19 cellular contexts compared by ENCODE assay signal in the genomic region with DNA sequence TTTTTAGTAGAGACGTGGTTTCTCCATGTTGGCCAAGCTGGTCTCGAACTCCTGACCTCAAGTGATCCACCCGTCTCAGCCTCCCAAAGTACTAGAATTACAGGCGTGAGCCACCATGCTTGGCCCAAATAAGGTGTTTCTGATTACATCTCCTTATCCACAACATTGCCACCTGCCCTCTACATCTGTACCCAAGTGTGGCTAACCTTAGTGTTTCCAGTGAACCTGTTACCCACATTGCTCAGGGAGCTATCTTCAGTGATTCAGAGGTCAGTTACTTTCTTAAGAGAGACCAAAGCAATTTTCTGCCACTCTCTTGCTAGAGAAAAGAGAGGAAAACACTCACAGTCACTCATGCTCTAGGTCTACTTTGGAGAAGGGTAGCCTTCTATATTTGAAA.
"Had no signal": no experiment of that assay in that cellular context is flagged by ENCODE, and none has a peak within 500 bp of the region (broad histone marks: within the 10 kb centered on the region; RNA-seq: fewer than 3 reads in every experiment).

No MANE protein-coding gene starts in this region.

- H3K4me3 ChIP-seq: prostate gland, SK-N-MC, skin epidermis, suprapubic skin had no signal

- DNase-seq: dermis blood vessel endothelial cell; effector memory CD8-positive, alpha-beta T cell; foreskin melanocyte; head of caudate nucleus; kidney glomerular epithelial cell; mesenchymal stem cell; occipital lobe; right cardiac atrium; stimulated activated CD4-positive, alpha-beta T cell treated with anti-CD3 and anti-CD28 coated beads, Interleukin-4, amount 100 ng/mL, for 24 hours; stimulated activated naive CD4-positive, alpha-beta T cell treated with Interleukin-2 at 50 U/mL for 16 hours; trophoblast cell had no signal

- H3K27ac Mint-ChIP-seq: effector memory CD8-positive, alpha-beta T cell; nephron had no signal

- H3K9me3 ChIP-seq: prostate gland, suprapubic skin had no signal

- ATAC-seq: effector memory CD8-positive, alpha-beta T cell; right cardiac atrium; Right ventricle myocardium inferior had no signal

- H3K27me3 ChIP-seq: suprapubic skin had no signal

- H3K9me3 Mint-ChIP-seq: effector memory CD8-positive, alpha-beta T cell had no signal

- H3K4me3 Mint-ChIP-seq: effector memory CD8-positive, alpha-beta T cell; nephron had no signal

- H3K36me3 ChIP-seq: prostate gland, suprapubic skin had no signal

- H3K27me3 Mint-ChIP-seq: effector memory CD8-positive, alpha-beta T cell had no signal

- H3K27ac ChIP-seq: epithelial cell of prostate, prostate gland, SK-N-MC, skin epidermis, suprapubic skin, VCaP had no signal

- H3K4me1 ChIP-seq: prostate gland, suprapubic skin had no signal
